In the genomic region with DNA sequence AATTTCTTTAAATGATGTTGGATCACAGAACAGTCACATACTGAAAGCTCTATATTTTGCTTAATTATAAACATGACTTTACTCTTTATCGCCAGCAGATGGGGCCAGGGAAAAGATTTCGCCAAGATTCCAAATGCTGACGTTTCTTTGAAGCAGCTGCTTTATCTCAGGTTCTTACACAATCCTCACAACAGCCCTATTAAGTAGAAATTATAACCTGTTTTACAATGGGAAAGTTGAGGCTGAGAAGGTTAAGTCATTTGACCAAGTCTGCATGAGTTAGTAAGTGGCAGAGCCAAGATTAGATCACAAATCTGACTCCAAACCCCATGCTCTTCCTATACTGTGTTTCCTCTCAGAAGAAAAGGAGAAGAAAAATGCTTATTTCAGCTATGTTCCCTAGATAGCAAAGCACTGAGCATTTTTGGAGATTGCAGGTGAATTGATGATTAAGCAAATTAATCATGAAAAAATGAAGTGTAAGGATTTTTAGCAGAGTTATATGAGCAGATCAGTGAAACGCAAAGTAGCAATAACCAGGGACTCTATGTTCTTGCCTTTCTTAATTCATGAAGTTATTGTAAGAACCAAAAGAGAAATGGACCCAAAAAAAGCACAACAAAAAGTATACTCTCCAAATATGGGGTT, we compare ENCODE assay signal across 2 cellular contexts.
TF ChIP-seq lines count a peak whose summit lies in the region.

No MANE protein-coding gene starts in this region.

TF ChIP-seq in K562, 482 proteins besides CTCF, POLR2A, EP300 and RAD21 (continued from another document):
- TF ChIP-seq DMBX1 (CRISPR knock-in tag; IDR thresholded peaks at IDR 0.05; ENCODE audit: borderline replicate concordance), result no peak
- TF ChIP-seq CEBPB (tag; IDR thresholded peaks at IDR 0.05), result peak; percentile 80
- TF ChIP-seq POLR2AphosphoS2 (IDR thresholded peaks at IDR 0.05; ENCODE audit: low read length), result no peak
- no peak for TF ChIP-seq NFXL1 (CRISPR knock-in tag; IDR thresholded peaks at IDR 0.05)
- TF ChIP-seq MAFG (tag; conservative IDR thresholded peaks at IDR 0.05), result peak; percentile 51; the same call in 1 of the 2 replicates
- no peak for TF ChIP-seq CEBPG (CRISPR knock-in tag; IDR thresholded peaks at IDR 0.05)
- peak in 1 of 2 experiments; percentile 48; a peak in 1 of 4 replicates for TF ChIP-seq CEBPG (tag; conservative IDR thresholded peaks at IDR 0.05 in 1 of 2, IDR thresholded peaks at IDR 0.05 in 1 of 2)
- no peak for TF ChIP-seq PHB2 (IDR thresholded peaks at IDR 0.05; ENCODE audit: low read depth)
- no peak for TF ChIP-seq HMGXB4 (CRISPR knock-in tag; IDR thresholded peaks at IDR 0.05)
- TF ChIP-seq HOXB6 (CRISPR knock-in tag; IDR thresholded peaks at IDR 0.05; ENCODE audit: borderline replicate concordance), result no peak
- TF ChIP-seq EP400 (IDR thresholded peaks at IDR 0.05), result no peak
- no peak for TF ChIP-seq ZNF174 (CRISPR knock-in tag; IDR thresholded peaks at IDR 0.05)
- TF ChIP-seq KAT8 (IDR thresholded peaks at IDR 0.05; ENCODE audit: low read depth), result no peak
- peak; percentile 58 for TF ChIP-seq MAFF (IDR thresholded peaks at IDR 0.05; ENCODE audit: low read length)
- TF ChIP-seq ATF1 (CRISPR knock-in tag; IDR thresholded peaks at IDR 0.05), result no peak
- TF ChIP-seq ATF1 (tag; IDR thresholded peaks at IDR 0.05), result peak; percentile 38; the same call in 1 of the 2 replicates
- TF ChIP-seq ZNF668 (CRISPR knock-in tag; IDR thresholded peaks at IDR 0.05), result no peak
- TF ChIP-seq HNRNPLL (IDR thresholded peaks at IDR 0.05; ENCODE audit: low read depth, low read length, poor library complexity, severe bottlenecking), result no peak
- peak; percentile 70 for TF ChIP-seq ZNF316 (IDR thresholded peaks at IDR 0.05)
- peak; percentile 43; the same call in 1 of the 2 replicates for TF ChIP-seq MAFK (IDR thresholded peaks at IDR 0.05; ENCODE audit: low read length)
- no peak for TF ChIP-seq HDAC1 (IDR thresholded peaks at IDR 0.05)
- TF ChIP-seq ZBTB1 (CRISPR knock-in tag; IDR thresholded peaks at IDR 0.05; ENCODE audit: borderline replicate concordance, low read depth), result no peak
- TF ChIP-seq ZNF121 (CRISPR knock-in tag; conservative IDR thresholded peaks at IDR 0.05), result no peak
- no peak for TF ChIP-seq SMARCA4 (IDR thresholded peaks at IDR 0.05)
- no peak for TF ChIP-seq ZZZ3 (IDR thresholded peaks at IDR 0.05)
- no peak for TF ChIP-seq SMAD1 (IDR thresholded peaks at IDR 0.05; ENCODE audit: low read depth, low read length, partially characterized antibody)
- no peak for TF ChIP-seq ZKSCAN8 (CRISPR knock-in tag; IDR thresholded peaks at IDR 0.05)
- TF ChIP-seq CHCHD3 (CRISPR knock-in tag; IDR thresholded peaks at IDR 0.05), result no peak

TF ChIP-seq in HepG2, 621 proteins besides CTCF, POLR2A, EP300 and RAD21 (continued from another document and continues in another):
- TF ChIP-seq, protein P1, sequence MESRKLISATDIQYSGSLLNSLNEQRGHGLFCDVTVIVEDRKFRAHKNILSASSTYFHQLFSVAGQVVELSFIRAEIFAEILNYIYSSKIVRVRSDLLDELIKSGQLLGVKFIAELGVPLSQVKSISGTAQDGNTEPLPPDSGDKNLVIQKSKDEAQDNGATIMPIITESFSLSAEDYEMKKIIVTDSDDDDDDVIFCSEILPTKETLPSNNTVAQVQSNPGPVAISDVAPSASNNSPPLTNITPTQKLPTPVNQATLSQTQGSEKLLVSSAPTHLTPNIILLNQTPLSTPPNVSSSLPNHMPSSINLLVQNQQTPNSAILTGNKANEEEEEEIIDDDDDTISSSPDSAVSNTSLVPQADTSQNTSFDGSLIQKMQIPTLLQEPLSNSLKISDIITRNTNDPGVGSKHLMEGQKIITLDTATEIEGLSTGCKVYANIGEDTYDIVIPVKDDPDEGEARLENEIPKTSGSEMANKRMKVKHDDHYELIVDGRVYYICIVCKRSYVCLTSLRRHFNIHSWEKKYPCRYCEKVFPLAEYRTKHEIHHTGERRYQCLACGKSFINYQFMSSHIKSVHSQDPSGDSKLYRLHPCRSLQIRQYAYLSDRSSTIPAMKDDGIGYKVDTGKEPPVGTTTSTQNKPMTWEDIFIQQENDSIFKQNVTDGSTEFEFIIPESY (CRISPR knock-in tag; IDR thresholded peaks at IDR 0.05), result no peak
- no peak for TF ChIP-seq RCOR2 (CRISPR knock-in tag; IDR thresholded peaks at IDR 0.05)
- no peak for TF ChIP-seq HNF4G (IDR thresholded peaks at IDR 0.05; ENCODE audit: borderline replicate concordance, low read depth, low read length)
- TF ChIP-seq HNF4G (CRISPR knock-in tag; IDR thresholded peaks at IDR 0.05; ENCODE audit: borderline replicate concordance, low read depth), result no peak
- no peak for TF ChIP-seq ZSCAN12 (CRISPR knock-in tag; IDR thresholded peaks at IDR 0.05)
- TF ChIP-seq MAFF (IDR thresholded peaks at IDR 0.05; ENCODE audit: low read depth, low read length), result peak; percentile 91
- TF ChIP-seq, protein P2, sequence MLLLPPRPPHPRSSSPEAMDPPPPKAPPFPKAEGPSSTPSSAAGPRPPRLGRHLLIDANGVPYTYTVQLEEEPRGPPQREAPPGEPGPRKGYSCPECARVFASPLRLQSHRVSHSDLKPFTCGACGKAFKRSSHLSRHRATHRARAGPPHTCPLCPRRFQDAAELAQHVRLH (CRISPR knock-in tag; IDR thresholded peaks at IDR 0.05; ENCODE audit: borderline replicate concordance, low read depth), result no peak
- TF ChIP-seq ZNF543 (CRISPR knock-in tag; IDR thresholded peaks at IDR 0.05), result no peak
- no peak for TF ChIP-seq HNRNPL (IDR thresholded peaks at IDR 0.05; ENCODE audit: low read depth, low read length)
- TF ChIP-seq ZNF777 (CRISPR knock-in tag; IDR thresholded peaks at IDR 0.05), result no peak
- TF ChIP-seq ZNF780A (CRISPR knock-in tag; IDR thresholded peaks at IDR 0.05), result no peak
- no peak for TF ChIP-seq HNF1B (CRISPR knock-in tag; IDR thresholded peaks at IDR 0.05)
- TF ChIP-seq, protein P3, sequence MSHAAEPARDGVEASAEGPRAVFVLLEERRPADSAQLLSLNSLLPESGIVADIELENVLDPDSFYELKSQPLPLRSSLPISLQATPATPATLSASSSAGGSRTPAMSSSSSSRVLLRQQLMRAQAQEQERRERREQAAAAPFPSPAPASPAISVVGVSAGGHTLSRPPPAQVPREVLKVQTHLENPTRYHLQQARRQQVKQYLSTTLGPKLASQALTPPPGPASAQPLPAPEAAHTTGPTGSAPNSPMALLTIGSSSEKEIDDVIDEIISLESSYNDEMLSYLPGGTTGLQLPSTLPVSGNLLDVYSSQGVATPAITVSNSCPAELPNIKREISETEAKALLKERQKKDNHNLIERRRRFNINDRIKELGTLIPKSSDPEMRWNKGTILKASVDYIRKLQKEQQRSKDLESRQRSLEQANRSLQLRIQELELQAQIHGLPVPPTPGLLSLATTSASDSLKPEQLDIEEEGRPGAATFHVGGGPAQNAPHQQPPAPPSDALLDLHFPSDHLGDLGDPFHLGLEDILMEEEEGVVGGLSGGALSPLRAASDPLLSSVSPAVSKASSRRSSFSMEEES (CRISPR knock-in tag; IDR thresholded peaks at IDR 0.05), result no peak
- no peak for TF ChIP-seq ETV5 (CRISPR knock-in tag; IDR thresholded peaks at IDR 0.05; ENCODE audit: borderline replicate concordance)
- TF ChIP-seq XRCC5 (optimal IDR thresholded peaks at IDR 0.05; ENCODE audit: low read length), result no peak
- TF ChIP-seq, protein P4, sequence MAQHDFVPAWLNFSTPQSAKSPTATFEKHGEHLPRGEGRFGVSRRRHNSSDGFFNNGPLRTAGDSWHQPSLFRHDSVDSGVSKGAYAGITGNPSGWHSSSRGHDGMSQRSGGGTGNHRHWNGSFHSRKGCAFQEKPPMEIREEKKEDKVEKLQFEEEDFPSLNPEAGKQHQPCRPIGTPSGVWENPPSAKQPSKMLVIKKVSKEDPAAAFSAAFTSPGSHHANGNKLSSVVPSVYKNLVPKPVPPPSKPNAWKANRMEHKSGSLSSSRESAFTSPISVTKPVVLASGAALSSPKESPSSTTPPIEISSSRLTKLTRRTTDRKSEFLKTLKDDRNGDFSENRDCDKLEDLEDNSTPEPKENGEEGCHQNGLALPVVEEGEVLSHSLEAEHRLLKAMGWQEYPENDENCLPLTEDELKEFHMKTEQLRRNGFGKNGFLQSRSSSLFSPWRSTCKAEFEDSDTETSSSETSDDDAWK (CRISPR knock-in tag; IDR thresholded peaks at IDR 0.05), result no peak
- TF ChIP-seq ARNT (IDR thresholded peaks at IDR 0.05), result no peak
- TF ChIP-seq NFE2L2 (IDR thresholded peaks at IDR 0.05; ENCODE audit: low read length), result no peak
- no peak for TF ChIP-seq CREB1 (IDR thresholded peaks at IDR 0.05)
- peak; percentile 26; the same call in 1 of the 2 replicates for TF ChIP-seq CREB1 (CRISPR knock-in tag; IDR thresholded peaks at IDR 0.05)
- no peak for TF ChIP-seq ZBTB2 (CRISPR knock-in tag; IDR thresholded peaks at IDR 0.05; ENCODE audit: low read depth)
- TF ChIP-seq ZSCAN31 (CRISPR knock-in tag; IDR thresholded peaks at IDR 0.05; ENCODE audit: low read depth), result no peak
- TF ChIP-seq MAFK (conservative IDR thresholded peaks at IDR 0.05 in 1 of 2, IDR thresholded peaks at IDR 0.05 in 1 of 2; ENCODE audit: low read length in 2 of 2), result peak; percentile 83 to 89
- TF ChIP-seq POLR2AphosphoS5 (IDR thresholded peaks at IDR 0.05; ENCODE audit: low read depth, low read length), result no peak
- no peak for TF ChIP-seq MIER3 (CRISPR knock-in tag; IDR thresholded peaks at IDR 0.05; ENCODE audit: borderline replicate concordance)
- TF ChIP-seq STAG1 (CRISPR knock-in tag; IDR thresholded peaks at IDR 0.05), result peak; percentile 49
- no peak for TF ChIP-seq CSRNP2 (CRISPR knock-in tag; conservative IDR thresholded peaks at IDR 0.05; ENCODE audit: low read depth)
- no peak for TF ChIP-seq ZNF546 (CRISPR knock-in tag; conservative IDR thresholded peaks at IDR 0.05)
- TF ChIP-seq ZNF598 (CRISPR knock-in tag; IDR thresholded peaks at IDR 0.05; ENCODE audit: borderline replicate concordance), result no peak
- 0 out of 2 replicates have a peak, but pooled peaks have one; percentile 18 for TF ChIP-seq CEBPG (CRISPR knock-in tag; IDR thresholded peaks at IDR 0.05)
- TF ChIP-seq SMC3 (IDR thresholded peaks at IDR 0.05; ENCODE audit: low read length), result peak; percentile 27; the same call in 1 of the 2 replicates
- TF ChIP-seq ZSCAN21 (CRISPR knock-in tag; IDR thresholded peaks at IDR 0.05; ENCODE audit: borderline replicate concordance), result no peak
- TF ChIP-seq ZNF510 (CRISPR knock-in tag; IDR thresholded peaks at IDR 0.05; ENCODE audit: low read depth), result no peak
- no peak for TF ChIP-seq NFKB2 (CRISPR knock-in tag; IDR thresholded peaks at IDR 0.05; ENCODE audit: borderline replicate concordance)
- no peak for TF ChIP-seq SMYD3 (CRISPR knock-in tag; IDR thresholded peaks at IDR 0.05)
- TF ChIP-seq KMT2A (CRISPR knock-in tag; IDR thresholded peaks at IDR 0.05), result no peak
- TF ChIP-seq KLF6 (CRISPR knock-in tag; IDR thresholded peaks at IDR 0.05), result no peak
- no peak for TF ChIP-seq CREM (IDR thresholded peaks at IDR 0.05)
- no peak for TF ChIP-seq CREM (CRISPR knock-in tag; IDR thresholded peaks at IDR 0.05)
